In the genomic region with DNA sequence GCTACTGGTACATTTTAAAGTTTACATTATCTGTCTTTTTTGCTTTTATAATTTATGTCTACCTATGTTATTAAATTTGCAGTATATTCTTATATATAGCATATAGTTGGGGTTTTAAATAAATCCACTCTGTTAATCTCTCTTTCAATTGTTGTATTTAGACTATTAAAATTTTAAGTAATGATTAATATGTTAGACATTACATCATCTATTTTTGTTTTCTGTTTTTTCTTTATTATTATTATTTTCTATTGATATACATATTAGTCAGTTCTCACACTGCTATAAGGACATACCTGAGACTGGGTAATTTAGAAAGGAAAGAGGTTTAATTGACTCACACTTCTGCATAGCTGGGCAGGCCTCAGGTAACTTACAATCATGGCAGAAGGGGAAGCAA, we compare ENCODE assay signal across 27 cellular contexts.
"Had no signal": no experiment of that assay in that cellular context is flagged by ENCODE, and none has a peak within 500 bp of the region (broad histone marks: within the 10 kb centered on the region; RNA-seq: fewer than 3 reads in every experiment).

No MANE protein-coding gene starts in this region.

- H3K27ac ChIP-seq: left ventricle myocardium inferior, ovary, prostate gland, sigmoid colon, tibial nerve, uterus had no signal

- H3K4me1 Mint-ChIP-seq: immature natural killer cell; naive thymus-derived CD4-positive, alpha-beta T cell; stimulated activated memory B cell treated with anti-CD40 and anti-IgM and Interleukin-4, amounts not matched to agents 10 μg/mL and 1 μg/mL and 100 μg/mL, for 72 hours; stimulated activated naive CD8-positive, alpha-beta T cell treated with anti-CD3 and anti-CD28 coated beads, Interleukin-15, amount 100 ng/mL, for 72 hours had no signal

- H3K36me3 ChIP-seq: left ventricle myocardium inferior, ovary, prostate gland, sigmoid colon, tibial nerve, uterus had no signal

- H3K27me3 Mint-ChIP-seq: natural killer cell treated with Interleukin-12 subunit alpha and Interleukin-12 subunit beta and Interleukin-15 and Interleukin-18, amount 100 ng/mL, for 72 hours; stimulated activated memory B cell treated with anti-CD40 and anti-IgM and Interleukin-4, amounts not matched to agents 10 μg/mL and 1 μg/mL and 100 μg/mL, for 72 hours; stimulated activated naive CD8-positive, alpha-beta T cell treated with anti-CD3 and anti-CD28 coated beads, Interleukin-15, amount 100 ng/mL, for 72 hours; type B pancreatic cell had no signal

- H3K36me3 Mint-ChIP-seq: immature natural killer cell; naive thymus-derived CD4-positive, alpha-beta T cell; natural killer cell treated with Interleukin-12 subunit alpha and Interleukin-12 subunit beta and Interleukin-15 and Interleukin-18, amount 100 ng/mL, for 72 hours; stimulated activated memory B cell treated with anti-CD40 and anti-IgM and Interleukin-4, amounts not matched to agents 10 μg/mL and 1 μg/mL and 100 μg/mL, for 72 hours; type B pancreatic cell had no signal

- H3K27ac Mint-ChIP-seq: immature natural killer cell; naive thymus-derived CD4-positive, alpha-beta T cell; natural killer cell treated with Interleukin-12 subunit alpha and Interleukin-12 subunit beta and Interleukin-15 and Interleukin-18, amount 100 ng/mL, for 72 hours; stimulated activated memory B cell treated with anti-CD40 and anti-IgM and Interleukin-4, amounts not matched to agents 10 μg/mL and 1 μg/mL and 100 μg/mL, for 72 hours; stimulated activated naive CD8-positive, alpha-beta T cell treated with anti-CD3 and anti-CD28 coated beads, Interleukin-15, amount 100 ng/mL, for 72 hours; type B pancreatic cell had no signal

- H3K4me3 ChIP-seq: left ventricle myocardium inferior, lung, mucosa of descending colon, ovary, prostate gland, sigmoid colon, smooth muscle cell, tibial nerve, uterus had no signal

- H3K4me1 ChIP-seq: left ventricle myocardium inferior, prostate gland, sigmoid colon, tibial nerve, uterus had no signal

- H3K4me3 Mint-ChIP-seq: immature natural killer cell; naive thymus-derived CD4-positive, alpha-beta T cell; natural killer cell treated with Interleukin-12 subunit alpha and Interleukin-12 subunit beta and Interleukin-15 and Interleukin-18, amount 100 ng/mL, for 72 hours; stimulated activated memory B cell treated with anti-CD40 and anti-IgM and Interleukin-4, amounts not matched to agents 10 μg/mL and 1 μg/mL and 100 μg/mL, for 72 hours; stimulated activated naive CD8-positive, alpha-beta T cell treated with anti-CD3 and anti-CD28 coated beads, Interleukin-15, amount 100 ng/mL, for 72 hours; type B pancreatic cell had no signal

- DNase-seq: hypothalamus; immature natural killer cell; islet precursor cell; left ventricle myocardium inferior; midbrain; mucosa of descending colon; naive thymus-derived CD4-positive, alpha-beta T cell; ovary; posterior cingulate gyrus; retina; right cardiac atrium; sigmoid colon; stimulated activated CD4-positive, alpha-beta T cell treated with anti-CD3 and anti-CD28 coated beads, Interleukin-1b, Interleukin-23, amount 100 ng/mL, for 48 hours; stimulated activated CD4-positive, alpha-beta T cell treated with anti-CD3 and anti-CD28 coated beads, Interleukin-2, amount 100 ng/mL, for 48 hours; stimulated activated CD4-positive, alpha-beta T cell treated with anti-CD3 and anti-CD28 coated beads, Interleukin-4, amount 100 ng/mL, for 4 hours; stimulated activated CD8-positive, alpha-beta memory T cell treated with anti-CD3 and anti-CD28 coated beads, Interleukin-4, amount 100 ng/mL, for 48 hours; stimulated activated naive CD4-positive, alpha-beta T cell treated with Interleukin-2 at 50 U/mL for 16 hours; stimulated activated naive CD8-positive, alpha-beta T cell treated with anti-CD3 and anti-CD28 coated beads, Interleukin-15, amount 100 ng/mL, for 72 hours; substantia nigra; uterus had no signal

- H3K27me3 ChIP-seq: ovary, sigmoid colon, tibial nerve, uterus had no signal

- H3K9me3 ChIP-seq: mucosa of descending colon, ovary, prostate gland, sigmoid colon, uterus had no signal

- ATAC-seq: mucosa of descending colon; naive thymus-derived CD4-positive, alpha-beta T cell; natural killer cell treated with Interleukin-12 subunit alpha and Interleukin-12 subunit beta and Interleukin-15 and Interleukin-18, amount 100 ng/mL, for 72 hours; right cardiac atrium; stimulated activated memory B cell treated with anti-CD40 and anti-IgM and Interleukin-4, amounts not matched to agents 10 μg/mL and 1 μg/mL and 100 μg/mL, for 72 hours; stimulated activated naive CD8-positive, alpha-beta T cell treated with anti-CD3 and anti-CD28 coated beads, Interleukin-15, amount 100 ng/mL, for 72 hours had no signal
